ENCODE assay signal across 23 cellular contexts in the genomic region with DNA sequence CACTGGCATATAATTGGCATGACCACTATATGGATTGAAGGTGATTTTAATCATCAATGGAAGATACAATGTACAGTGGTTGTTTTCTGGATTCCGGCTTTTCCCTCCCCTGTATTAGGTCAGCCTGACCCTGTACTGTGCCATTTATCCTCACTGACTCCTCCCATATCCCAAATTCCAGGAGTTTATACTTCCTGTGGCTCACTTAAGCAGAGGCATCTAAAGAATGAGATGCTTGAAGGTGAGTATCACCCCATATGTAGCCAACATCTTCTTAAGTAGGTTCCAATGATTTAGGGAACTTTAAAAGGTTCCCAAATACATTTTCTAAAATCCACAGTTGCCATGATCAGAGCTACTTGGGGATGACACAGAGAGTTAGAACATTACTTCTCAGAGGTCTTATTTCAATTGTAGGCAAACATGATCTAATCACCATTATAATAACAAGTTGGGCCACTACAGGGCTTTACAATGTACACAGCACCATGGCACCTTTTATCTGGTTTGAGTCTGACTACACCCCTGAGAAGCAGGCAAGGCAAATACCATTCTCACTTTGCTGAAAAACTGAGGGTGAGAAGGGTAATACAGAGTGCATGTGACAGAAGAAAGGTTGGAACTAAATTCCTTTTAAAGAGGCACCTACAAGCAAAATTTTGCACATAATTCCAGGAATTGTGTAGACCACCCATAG.
"Had no signal": no experiment of that assay in that cellular context is flagged by ENCODE, and none has a peak within 500 bp of the region (broad histone marks: within the 10 kb centered on the region; RNA-seq: fewer than 3 reads in every experiment).

No MANE protein-coding gene starts in this region.

- H3K27ac ChIP-seq: left ventricle myocardium inferior, ovary, right atrium auricular region, right lobe of liver, tibial nerve, uterus had no signal

- H3K36me3 ChIP-seq: left ventricle myocardium inferior, ovary, right atrium auricular region, right lobe of liver, tibial nerve, uterus had no signal

- H3K9me3 ChIP-seq: left ventricle myocardium inferior, ovary, right atrium auricular region, right lobe of liver, tibial nerve, uterus had no signal

- H3K4me1 ChIP-seq: left ventricle myocardium inferior, right atrium auricular region, right lobe of liver, tibial nerve, uterus had no signal

- H3K4me3 ChIP-seq: left ventricle myocardium inferior, lung, mucosa of descending colon, ovary, right atrium auricular region, right lobe of liver, smooth muscle cell, tibial nerve, uterus had no signal

- ATAC-seq: mucosa of descending colon; naive thymus-derived CD4-positive, alpha-beta T cell; natural killer cell treated with Interleukin-12 subunit alpha and Interleukin-12 subunit beta and Interleukin-15 and Interleukin-18, amount 100 ng/mL, for 72 hours; right lobe of liver; stimulated activated memory B cell treated with anti-CD40 and anti-IgM and Interleukin-4, amounts not matched to agents 10 μg/mL and 1 μg/mL and 100 μg/mL, for 72 hours; stimulated activated naive CD8-positive, alpha-beta T cell treated with anti-CD3 and anti-CD28 coated beads, Interleukin-15, amount 100 ng/mL, for 72 hours had no signal

- H3K4me2 ChIP-seq: smooth muscle cell had no signal

- DNase-seq: immature natural killer cell; kidney; left ventricle myocardium inferior; midbrain; mucosa of descending colon; naive thymus-derived CD4-positive, alpha-beta T cell; ovary; right lobe of liver; stimulated activated CD4-positive, alpha-beta T cell treated with anti-CD3 and anti-CD28 coated beads, Interleukin-1b, Interleukin-23, amount 100 ng/mL, for 48 hours; stimulated activated CD4-positive, alpha-beta T cell treated with anti-CD3 and anti-CD28 coated beads, Interleukin-2, amount 100 ng/mL, for 48 hours; stimulated activated CD4-positive, alpha-beta T cell treated with anti-CD3 and anti-CD28 coated beads, Interleukin-4, amount 100 ng/mL, for 4 hours; stimulated activated CD8-positive, alpha-beta memory T cell treated with anti-CD3 and anti-CD28 coated beads, Interleukin-4, amount 100 ng/mL, for 48 hours; stimulated activated naive CD4-positive, alpha-beta T cell treated with Interleukin-2 at 50 U/mL for 16 hours; stimulated activated naive CD8-positive, alpha-beta T cell treated with anti-CD3 and anti-CD28 coated beads, Interleukin-15, amount 100 ng/mL, for 72 hours; substantia nigra; uterus had no signal

- FAIRE-seq: islet of Langerhans, kidney had no signal

- H3K27me3 ChIP-seq: ovary, right atrium auricular region, right lobe of liver, tibial nerve, uterus had no signal
